11 cellular contexts compared by ENCODE assay signal in the genomic region with DNA sequence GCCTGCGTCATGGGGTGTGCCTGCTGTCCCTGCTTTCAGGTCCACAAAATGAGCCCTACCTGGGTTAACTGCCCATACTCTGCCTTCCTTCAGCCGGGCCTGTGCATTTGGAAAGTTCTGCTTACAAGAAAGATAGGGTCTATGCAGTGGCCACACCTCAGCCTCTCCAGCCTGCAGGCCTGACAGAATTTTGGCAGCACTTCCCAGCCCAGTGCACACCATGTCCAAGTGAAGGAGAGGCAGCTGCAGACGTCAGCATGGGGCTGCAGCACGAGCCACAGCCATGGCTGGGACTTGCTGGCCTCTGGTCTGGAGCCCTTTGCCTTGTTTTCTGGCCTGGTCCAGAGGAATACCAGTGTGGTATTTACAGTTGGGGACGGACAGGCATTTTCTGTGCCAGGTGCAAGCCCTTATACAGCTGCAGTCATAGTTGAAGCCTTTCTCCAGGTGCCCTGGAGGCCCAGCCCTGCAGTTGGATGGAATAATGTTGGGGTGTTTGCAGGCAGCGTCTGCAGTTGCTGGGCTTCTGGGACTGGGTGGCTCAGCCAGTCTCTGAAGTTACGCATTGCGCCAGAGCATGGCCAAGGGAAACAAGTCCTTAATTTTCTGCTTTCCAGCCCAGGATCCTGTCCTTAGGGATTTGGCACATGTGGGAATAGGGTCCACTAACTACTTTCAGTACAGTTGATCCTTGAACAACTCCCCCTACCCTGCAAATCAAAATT. TPM values are rescaled to one million over a fixed set of nuclear protein-coding genes. Genes with fewer than 3 reads are reported as not detected.
DNase-seq lines count a peak whose midpoint lies in the region; ATAC-seq, FAIRE-seq and TF ChIP-seq lines count a peak whose summit lies in the region.
"Had no signal": no experiment of that assay in that cellular context is flagged by ENCODE, and none has a peak within 500 bp of the region (broad histone marks: within the 10 kb centered on the region; RNA-seq: fewer than 3 reads in every experiment).

No MANE protein-coding gene starts in this region.

- peak; percentile 69 for DNase-seq in astrocyte of the hippocampus (ENCODE audit: low read depth, low spot score)
- DNase-seq in nephron progenitor cell = no peak
- DNase-seq in thyroid gland = peak; percentile 92 to 93
- DNase-seq in GM12892 (ENCODE audit: insufficient read length) = no peak
- no peak for DNase-seq in NCI-H128 (lab: John Stamatoyannopoulos, UW; ENCODE audit: unreplicated experiment)
- DNase-seq: Caco-2 had no signal

- TF ChIP-seq CTCF in gastroesophageal sphincter (IDR thresholded peaks at IDR 0.05) = no peak
- TF ChIP-seq CTCF in nephron progenitor cell (IDR thresholded peaks at IDR 0.05) = no peak
- no peak for TF ChIP-seq CTCF in thyroid gland (IDR thresholded peaks at IDR 0.05)

- 39 to 65% methylated on average over 2 to 4 of the region's 8 CpGs for WGBS in gastroesophageal sphincter (ENCODE audit: low coverage in 1 of 2), 2 donors
- 57 to 65% methylated on average over 5 to 7 of the region's 8 CpGs for WGBS in thyroid gland, 2 donors

- peak overlapping the region; percentile 68 for H3K27ac Mint-ChIP-seq in nephron progenitor cell

- H3K36me3 Mint-ChIP-seq in nephron progenitor cell (ENCODE audit: low read depth) = peaks cover 35% of the 10 kb centered on the region

- no peak for FAIRE-seq in GM12892 (lab: Jason Lieb, UNC)

- H3K27me3 Mint-ChIP-seq in nephron progenitor cell (ENCODE audit: low read depth, poor library complexity) = no peaks in the 10 kb centered on the region

- H3K27ac ChIP-seq in gastroesophageal sphincter (peak overlapping the region; percentile 7 to 66 (median 36)), thyroid gland (peak overlapping the region; percentile 64 to 91 (median 78))
- H3K27ac ChIP-seq: suprapubic skin had no signal

- H3K9me3 Mint-ChIP-seq in nephron progenitor cell = no peaks in the 10 kb centered on the region

- TF ChIP-seq EP300 in gastroesophageal sphincter (IDR thresholded peaks at IDR 0.05) = no peak

- TF ChIP-seq POLR2A in gastroesophageal sphincter (IDR thresholded peaks at IDR 0.05) (no peak), thyroid gland (IDR thresholded peaks at IDR 0.05) (peak in 1 of 2 donors; percentile 47), GM12892 (IDR thresholded peaks at IDR 0.05; ENCODE audit: low read depth, low read length) (no peak)

- ATAC-seq in gastroesophageal sphincter (peak; percentile 86), HG02973 (IDR thresholded peaks at IDR 0.05; ENCODE audit: unreplicated experiment) (no peak), HG02852 (IDR thresholded peaks at IDR 0.05; ENCODE audit: unreplicated experiment) (no peak)

- peaks cover 7 to 83% (median 18%) of the 10 kb centered on the region in 3 donors for H3K4me1 ChIP-seq in gastroesophageal sphincter
- H3K4me1 ChIP-seq in thyroid gland = peaks cover 48 to 56% of the 10 kb centered on the region in 2 donors

- peaks cover 35% of the 10 kb centered on the region for H3K4me1 Mint-ChIP-seq in nephron progenitor cell

- intact Hi-C loops in thyroid gland (cut with DNase I) = no loop called here

- peaks cover 0 to 43% of the 10 kb centered on the region in 2 donors for H3K36me3 ChIP-seq in gastroesophageal sphincter
- peaks cover 0 to 12% of the 10 kb centered on the region in 2 donors for H3K36me3 ChIP-seq in thyroid gland

- no peak overlapping the region for H3K4me3 ChIP-seq in gastroesophageal sphincter
- no peak overlapping the region for H3K4me3 ChIP-seq in thyroid gland (replicated peaks in 1 of 3)
- H3K4me3 ChIP-seq: suprapubic skin had no signal

- no peaks in the 10 kb centered on the region for H3K27me3 ChIP-seq in gastroesophageal sphincter
- H3K27me3 ChIP-seq in thyroid gland = no peaks in the 10 kb centered on the region
- H3K27me3 ChIP-seq: ascending aorta, suprapubic skin had no signal

- no peak overlapping the region for H3K4me3 Mint-ChIP-seq in nephron progenitor cell

- H3K9me3 ChIP-seq in gastroesophageal sphincter (no peaks in the 10 kb centered on the region), thyroid gland (no peaks in the 10 kb centered on the region)
- H3K9me3 ChIP-seq: ascending aorta, Caco-2, suprapubic skin had no signal

RNA-seq across cellular contexts. Expression of a gene that starts 26.2 kb away (rescaled TPM):
- total RNA-seq in gastroesophageal sphincter (100 to 1,000 TPM in 1 of 4 donors, 10 to 100 TPM in 3; 45.5 to 112 (median 63.5) TPM), thyroid gland (100 to 1,000 TPM in 1 of 4 donors, 10 to 100 TPM in 3; 63.5 to 102 (median 74.4) TPM)
- 10.5 TPM for polyA plus RNA-seq in GM12892 (2012; ENCODE audit: missing spikeins)

Comparison
In these comparisons a context has a peak if more than half of its experiments do, and no peak if none do; other contexts are left out.
1. DNase-seq: peak in astrocyte of the hippocampus (single experiment) and thyroid gland (2 of 2); none in nephron progenitor cell (single experiment), GM12892 (single experiment) and NCI-H128 (single experiment).